1 cellular context compared by ENCODE assay signal in the genomic region with DNA sequence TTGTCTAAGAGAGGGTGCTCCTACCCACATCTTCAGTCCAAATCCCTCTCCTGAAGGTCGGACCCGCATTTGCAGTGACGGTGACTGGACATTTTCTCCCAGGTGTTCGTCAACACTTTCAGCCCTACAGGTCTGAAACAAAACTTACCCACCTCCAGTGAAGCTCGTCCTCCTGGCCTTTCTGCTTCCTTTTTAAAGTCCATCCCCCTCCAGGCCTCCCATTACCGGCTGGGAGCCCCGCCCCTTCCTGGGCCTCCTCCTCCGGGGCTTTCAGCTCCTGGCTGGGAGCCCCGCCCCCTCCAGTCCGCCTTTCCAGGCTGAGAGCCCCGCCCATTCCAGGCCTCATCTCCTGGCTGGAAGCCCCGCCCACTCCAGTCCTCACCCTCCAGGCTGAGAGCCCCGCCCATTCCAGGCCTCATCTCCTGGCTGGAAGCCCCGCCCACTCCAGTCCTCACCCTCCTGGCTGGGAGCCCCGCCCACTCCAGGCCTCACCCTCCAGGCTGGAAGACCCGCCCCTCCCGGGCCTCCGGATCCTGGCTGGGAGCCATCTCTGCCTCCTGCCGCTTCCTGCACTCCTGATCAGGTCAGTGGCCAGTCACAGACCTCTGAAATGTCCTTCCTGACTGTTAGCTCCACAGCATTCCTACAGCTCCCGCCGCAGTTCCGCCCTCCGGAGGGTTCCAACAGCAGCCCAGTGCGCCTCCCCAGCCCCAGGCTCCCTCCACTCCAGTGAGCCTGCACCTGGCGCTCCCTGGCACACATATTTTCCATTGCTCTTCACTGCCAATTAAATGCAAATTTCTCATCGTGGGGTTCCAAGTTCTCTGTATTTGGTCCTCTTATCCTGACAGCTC.
A peak's percentile ranks its signal among the peaks of the same experiment; 100 is the strongest.
TF ChIP-seq lines count a peak whose summit lies in the region.

No MANE protein-coding gene starts in this region.

TF ChIP-seq in K562, 482 proteins besides CTCF, POLR2A, EP300 and RAD21 (continued from another document and continues in another):
- TF ChIP-seq, protein P1, sequence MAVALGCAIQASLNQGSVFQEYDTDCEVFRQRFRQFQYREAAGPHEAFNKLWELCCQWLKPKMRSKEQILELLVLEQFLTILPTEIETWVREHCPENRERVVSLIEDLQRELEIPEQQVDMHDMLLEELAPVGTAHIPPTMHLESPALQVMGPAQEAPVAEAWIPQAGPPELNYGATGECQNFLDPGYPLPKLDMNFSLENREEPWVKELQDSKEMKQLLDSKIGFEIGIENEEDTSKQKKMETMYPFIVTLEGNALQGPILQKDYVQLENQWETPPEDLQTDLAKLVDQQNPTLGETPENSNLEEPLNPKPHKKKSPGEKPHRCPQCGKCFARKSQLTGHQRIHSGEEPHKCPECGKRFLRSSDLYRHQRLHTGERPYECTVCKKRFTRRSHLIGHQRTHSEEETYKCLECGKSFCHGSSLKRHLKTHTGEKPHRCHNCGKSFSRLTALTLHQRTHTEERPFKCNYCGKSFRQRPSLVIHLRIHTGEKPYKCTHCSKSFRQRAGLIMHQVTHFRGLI (CRISPR knock-in tag; IDR thresholded peaks at IDR 0.05), result no peak
- no peak for TF ChIP-seq HDAC3 (IDR thresholded peaks at IDR 0.05; ENCODE audit: borderline replicate concordance, partially characterized antibody)
- no peak for TF ChIP-seq NCOA4 (IDR thresholded peaks at IDR 0.05; ENCODE audit: partially characterized antibody)
- peak in 1 of 2 experiments; percentile 59; a peak in 1 of 4 replicates for TF ChIP-seq RCOR1 (IDR thresholded peaks at IDR 0.05; ENCODE audit: borderline replicate concordance in 1 of 2, low read depth in 2 of 2, low read length in 2 of 2)
- no peak for TF ChIP-seq ZNF445 (CRISPR knock-in tag; IDR thresholded peaks at IDR 0.05; ENCODE audit: low read depth)
- TF ChIP-seq TBP (optimal IDR thresholded peaks at IDR 0.05; ENCODE audit: low read depth, low read length), result peak; percentile 78
- TF ChIP-seq, protein P2, sequence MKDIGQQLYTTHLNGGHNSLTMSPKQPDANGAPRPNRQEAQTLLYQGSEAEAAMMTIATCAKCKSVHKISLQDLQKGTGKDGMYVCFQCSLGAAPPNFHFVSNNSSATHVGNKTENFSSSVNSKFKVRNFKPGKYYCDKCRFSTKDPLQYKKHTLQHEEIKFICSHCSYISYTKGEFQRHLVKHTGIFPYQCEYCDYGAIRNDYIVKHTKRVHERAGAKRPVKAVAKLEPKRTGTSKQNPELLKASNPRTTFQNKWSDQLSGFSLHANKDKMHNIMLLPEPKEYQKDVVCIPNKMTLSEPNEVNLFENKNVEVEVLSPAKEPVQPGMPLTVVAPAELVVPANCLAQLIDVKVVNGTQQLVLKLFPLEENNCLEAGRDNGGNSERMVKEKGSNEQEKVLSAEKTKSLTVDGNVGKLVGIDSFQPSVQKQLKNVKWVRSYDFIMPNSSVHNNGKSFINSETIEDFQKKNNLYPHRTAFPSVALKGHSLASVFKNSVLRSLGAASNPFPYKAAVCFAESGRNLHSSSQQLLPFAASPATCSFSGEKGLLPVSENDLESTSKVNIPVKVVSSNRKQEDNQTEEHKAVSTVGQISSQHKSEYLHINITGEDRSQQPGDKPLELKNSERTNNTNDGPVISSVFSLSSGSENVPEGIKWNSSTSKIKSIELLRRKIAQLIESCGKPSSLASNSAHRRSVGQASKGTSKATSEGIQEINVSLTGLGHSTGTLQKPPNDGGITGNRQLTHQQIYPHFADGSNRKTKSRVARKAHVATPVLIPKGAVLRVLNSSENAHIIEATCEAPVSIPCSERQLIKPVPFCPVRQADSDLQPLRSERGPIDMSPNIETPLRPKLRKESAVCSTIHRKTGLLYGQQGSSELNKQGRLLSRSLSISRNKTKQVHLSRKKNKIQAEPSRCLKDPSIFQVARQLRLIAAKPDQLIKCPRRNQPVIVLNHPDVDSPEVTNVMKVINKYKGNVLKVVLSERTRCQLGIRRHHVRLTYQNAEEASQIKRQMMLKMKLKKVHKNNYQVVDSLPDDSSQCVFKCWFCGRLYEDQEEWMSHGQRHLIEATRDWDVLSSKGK (CRISPR knock-in tag; IDR thresholded peaks at IDR 0.05), result no peak
- 0 out of 2 replicates have a peak, but pooled peaks have one; percentile 34 for TF ChIP-seq ZNF174 (CRISPR knock-in tag; IDR thresholded peaks at IDR 0.05)
- TF ChIP-seq, protein P3, sequence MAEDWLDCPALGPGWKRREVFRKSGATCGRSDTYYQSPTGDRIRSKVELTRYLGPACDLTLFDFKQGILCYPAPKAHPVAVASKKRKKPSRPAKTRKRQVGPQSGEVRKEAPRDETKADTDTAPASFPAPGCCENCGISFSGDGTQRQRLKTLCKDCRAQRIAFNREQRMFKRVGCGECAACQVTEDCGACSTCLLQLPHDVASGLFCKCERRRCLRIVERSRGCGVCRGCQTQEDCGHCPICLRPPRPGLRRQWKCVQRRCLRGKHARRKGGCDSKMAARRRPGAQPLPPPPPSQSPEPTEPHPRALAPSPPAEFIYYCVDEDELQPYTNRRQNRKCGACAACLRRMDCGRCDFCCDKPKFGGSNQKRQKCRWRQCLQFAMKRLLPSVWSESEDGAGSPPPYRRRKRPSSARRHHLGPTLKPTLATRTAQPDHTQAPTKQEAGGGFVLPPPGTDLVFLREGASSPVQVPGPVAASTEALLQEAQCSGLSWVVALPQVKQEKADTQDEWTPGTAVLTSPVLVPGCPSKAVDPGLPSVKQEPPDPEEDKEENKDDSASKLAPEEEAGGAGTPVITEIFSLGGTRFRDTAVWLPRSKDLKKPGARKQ (CRISPR knock-in tag; IDR thresholded peaks at IDR 0.05), result no peak
- TF ChIP-seq, protein P4, sequence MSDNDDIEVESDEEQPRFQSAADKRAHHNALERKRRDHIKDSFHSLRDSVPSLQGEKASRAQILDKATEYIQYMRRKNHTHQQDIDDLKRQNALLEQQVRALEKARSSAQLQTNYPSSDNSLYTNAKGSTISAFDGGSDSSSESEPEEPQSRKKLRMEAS (CRISPR knock-in tag; IDR thresholded peaks at IDR 0.05), result peak; percentile 38; the same call in 1 of the 2 replicates
- TF ChIP-seq FOXJ2 (tag; IDR thresholded peaks at IDR 0.05), result no peak
- TF ChIP-seq ETV1 (tag; conservative IDR thresholded peaks at IDR 0.05; ENCODE audit: low read depth), result peak; percentile 59
- peak; percentile 45 for TF ChIP-seq SMARCA4 (IDR thresholded peaks at IDR 0.05)
- TF ChIP-seq, protein P5, sequence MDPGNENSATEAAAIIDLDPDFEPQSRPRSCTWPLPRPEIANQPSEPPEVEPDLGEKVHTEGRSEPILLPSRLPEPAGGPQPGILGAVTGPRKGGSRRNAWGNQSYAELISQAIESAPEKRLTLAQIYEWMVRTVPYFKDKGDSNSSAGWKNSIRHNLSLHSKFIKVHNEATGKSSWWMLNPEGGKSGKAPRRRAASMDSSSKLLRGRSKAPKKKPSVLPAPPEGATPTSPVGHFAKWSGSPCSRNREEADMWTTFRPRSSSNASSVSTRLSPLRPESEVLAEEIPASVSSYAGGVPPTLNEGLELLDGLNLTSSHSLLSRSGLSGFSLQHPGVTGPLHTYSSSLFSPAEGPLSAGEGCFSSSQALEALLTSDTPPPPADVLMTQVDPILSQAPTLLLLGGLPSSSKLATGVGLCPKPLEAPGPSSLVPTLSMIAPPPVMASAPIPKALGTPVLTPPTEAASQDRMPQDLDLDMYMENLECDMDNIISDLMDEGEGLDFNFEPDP (CRISPR knock-in tag; IDR thresholded peaks at IDR 0.05), result no peak
- no peak for TF ChIP-seq JUNB (CRISPR knock-in tag; conservative IDR thresholded peaks at IDR 0.05)
- TF ChIP-seq LARP7 (IDR thresholded peaks at IDR 0.05), result no peak
- TF ChIP-seq, protein P6, sequence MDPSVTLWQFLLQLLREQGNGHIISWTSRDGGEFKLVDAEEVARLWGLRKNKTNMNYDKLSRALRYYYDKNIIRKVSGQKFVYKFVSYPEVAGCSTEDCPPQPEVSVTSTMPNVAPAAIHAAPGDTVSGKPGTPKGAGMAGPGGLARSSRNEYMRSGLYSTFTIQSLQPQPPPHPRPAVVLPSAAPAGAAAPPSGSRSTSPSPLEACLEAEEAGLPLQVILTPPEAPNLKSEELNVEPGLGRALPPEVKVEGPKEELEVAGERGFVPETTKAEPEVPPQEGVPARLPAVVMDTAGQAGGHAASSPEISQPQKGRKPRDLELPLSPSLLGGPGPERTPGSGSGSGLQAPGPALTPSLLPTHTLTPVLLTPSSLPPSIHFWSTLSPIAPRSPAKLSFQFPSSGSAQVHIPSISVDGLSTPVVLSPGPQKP (CRISPR knock-in tag; IDR thresholded peaks at IDR 0.05), result no peak
- no peak for TF ChIP-seq HNRNPL (IDR thresholded peaks at IDR 0.05; ENCODE audit: low read depth, low read length)
- TF ChIP-seq NR4A1 (CRISPR knock-in tag; IDR thresholded peaks at IDR 0.05), result no peak
- no peak for TF ChIP-seq NR4A1 (tag; IDR thresholded peaks at IDR 0.05)
- TF ChIP-seq, protein P7, sequence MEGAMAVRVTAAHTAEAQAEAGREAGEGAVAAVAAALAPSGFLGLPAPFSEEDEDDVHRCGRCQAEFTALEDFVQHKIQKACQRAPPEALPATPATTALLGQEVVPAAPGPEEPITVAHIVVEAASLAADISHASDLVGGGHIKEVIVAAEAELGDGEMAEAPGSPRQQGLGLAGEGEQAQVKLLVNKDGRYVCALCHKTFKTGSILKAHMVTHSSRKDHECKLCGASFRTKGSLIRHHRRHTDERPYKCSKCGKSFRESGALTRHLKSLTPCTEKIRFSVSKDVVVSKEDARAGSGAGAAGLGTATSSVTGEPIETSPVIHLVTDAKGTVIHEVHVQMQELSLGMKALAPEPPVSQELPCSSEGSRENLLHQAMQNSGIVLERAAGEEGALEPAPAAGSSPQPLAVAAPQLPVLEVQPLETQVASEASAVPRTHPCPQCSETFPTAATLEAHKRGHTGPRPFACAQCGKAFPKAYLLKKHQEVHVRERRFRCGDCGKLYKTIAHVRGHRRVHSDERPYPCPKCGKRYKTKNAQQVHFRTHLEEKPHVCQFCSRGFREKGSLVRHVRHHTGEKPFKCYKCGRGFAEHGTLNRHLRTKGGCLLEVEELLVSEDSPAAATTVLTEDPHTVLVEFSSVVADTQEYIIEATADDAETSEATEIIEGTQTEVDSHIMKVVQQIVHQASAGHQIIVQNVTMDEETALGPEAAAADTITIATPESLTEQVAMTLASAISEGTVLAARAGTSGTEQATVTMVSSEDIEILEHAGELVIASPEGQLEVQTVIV (CRISPR knock-in tag; IDR thresholded peaks at IDR 0.05; ENCODE audit: borderline replicate concordance), result no peak
- TF ChIP-seq XRCC3 (IDR thresholded peaks at IDR 0.05), result no peak
- no peak for TF ChIP-seq PRPF4 (IDR thresholded peaks at IDR 0.05; ENCODE audit: insufficient read depth, low read depth, low read length, poor library complexity, severe bottlenecking)
- TF ChIP-seq NFXL1 (CRISPR knock-in tag; IDR thresholded peaks at IDR 0.05), result no peak
- TF ChIP-seq TCF7 (IDR thresholded peaks at IDR 0.05; ENCODE audit: borderline replicate concordance), result no peak
- TF ChIP-seq POLR2AphosphoS2 (IDR thresholded peaks at IDR 0.05; ENCODE audit: low read length), result no peak
- no peak for TF ChIP-seq RBM14 (IDR thresholded peaks at IDR 0.05; ENCODE audit: borderline replicate concordance, insufficient read depth, low read depth, low read length)
- TF ChIP-seq ZNF707 (CRISPR knock-in tag; conservative IDR thresholded peaks at IDR 0.05), result no peak
- no peak for TF ChIP-seq NR2F6 (CRISPR knock-in tag; IDR thresholded peaks at IDR 0.05)
- TF ChIP-seq ZNF282 (CRISPR knock-in tag; IDR thresholded peaks at IDR 0.05), result no peak
- TF ChIP-seq, protein P8, sequence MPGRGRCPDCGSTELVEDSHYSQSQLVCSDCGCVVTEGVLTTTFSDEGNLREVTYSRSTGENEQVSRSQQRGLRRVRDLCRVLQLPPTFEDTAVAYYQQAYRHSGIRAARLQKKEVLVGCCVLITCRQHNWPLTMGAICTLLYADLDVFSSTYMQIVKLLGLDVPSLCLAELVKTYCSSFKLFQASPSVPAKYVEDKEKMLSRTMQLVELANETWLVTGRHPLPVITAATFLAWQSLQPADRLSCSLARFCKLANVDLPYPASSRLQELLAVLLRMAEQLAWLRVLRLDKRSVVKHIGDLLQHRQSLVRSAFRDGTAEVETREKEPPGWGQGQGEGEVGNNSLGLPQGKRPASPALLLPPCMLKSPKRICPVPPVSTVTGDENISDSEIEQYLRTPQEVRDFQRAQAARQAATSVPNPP (IDR thresholded peaks at IDR 0.05; ENCODE audit: borderline replicate concordance, insufficient read depth, insufficient read length), result no peak
- no peak for TF ChIP-seq ZNF354B (CRISPR knock-in tag; IDR thresholded peaks at IDR 0.05)
- TF ChIP-seq HOXB6 (CRISPR knock-in tag; IDR thresholded peaks at IDR 0.05; ENCODE audit: borderline replicate concordance), result no peak
- TF ChIP-seq KLF10 (CRISPR knock-in tag; IDR thresholded peaks at IDR 0.05), result no peak
- no peak for TF ChIP-seq THRAP3 (IDR thresholded peaks at IDR 0.05; ENCODE audit: borderline replicate concordance)
- no peak for TF ChIP-seq PYGO2 (tag; IDR thresholded peaks at IDR 0.05)
- TF ChIP-seq GTF2E2 (tag; IDR thresholded peaks at IDR 0.05), result peak; percentile 38; the same call in 1 of the 2 replicates
- no peak for TF ChIP-seq MED1 (CRISPR knock-in tag; IDR thresholded peaks at IDR 0.05; ENCODE audit: borderline replicate concordance)
- no peak for TF ChIP-seq RBM15 (IDR thresholded peaks at IDR 0.05; ENCODE audit: insufficient read depth, low read length)
- no peak for TF ChIP-seq TCF3 (CRISPR knock-in tag; IDR thresholded peaks at IDR 0.05)
- TF ChIP-seq JUND (IDR thresholded peaks at IDR 0.05; ENCODE audit: borderline replicate concordance, low read depth, low read length), result peak; percentile 46; the same call in 1 of the 2 replicates
- peak; percentile 54; the same call in 1 of the 3 replicates for TF ChIP-seq JUND (tag; IDR thresholded peaks at IDR 0.05; ENCODE audit: borderline replicate concordance, low read depth, low read length)
- no peak for TF ChIP-seq FOXA1 (IDR thresholded peaks at IDR 0.05; ENCODE audit: borderline replicate concordance)
- TF ChIP-seq ZNF77 (CRISPR knock-in tag; IDR thresholded peaks at IDR 0.05), result no peak
- TF ChIP-seq, protein P9, sequence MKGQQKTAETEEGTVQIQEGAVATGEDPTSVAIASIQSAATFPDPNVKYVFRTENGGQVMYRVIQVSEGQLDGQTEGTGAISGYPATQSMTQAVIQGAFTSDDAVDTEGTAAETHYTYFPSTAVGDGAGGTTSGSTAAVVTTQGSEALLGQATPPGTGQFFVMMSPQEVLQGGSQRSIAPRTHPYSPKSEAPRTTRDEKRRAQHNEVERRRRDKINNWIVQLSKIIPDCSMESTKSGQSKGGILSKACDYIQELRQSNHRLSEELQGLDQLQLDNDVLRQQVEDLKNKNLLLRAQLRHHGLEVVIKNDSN (CRISPR knock-in tag; IDR thresholded peaks at IDR 0.05), result no peak
- TF ChIP-seq ZNF79 (CRISPR knock-in tag; IDR thresholded peaks at IDR 0.05; ENCODE audit: low read depth), result no peak
- peak; percentile 53; the same call in 1 of the 2 replicates for TF ChIP-seq ELF2 (CRISPR knock-in tag; IDR thresholded peaks at IDR 0.05)
- no peak for TF ChIP-seq KDM1A (IDR thresholded peaks at IDR 0.05)
- no peak for TF ChIP-seq BACH1 (tag; IDR thresholded peaks at IDR 0.05)
- 0 out of 2 replicates have a peak, but pooled peaks have one; percentile 24 for TF ChIP-seq SREBF2 (CRISPR knock-in tag; IDR thresholded peaks at IDR 0.05)
- no peak for TF ChIP-seq PCBP2 (IDR thresholded peaks at IDR 0.05; ENCODE audit: low read depth, low read length, poor library complexity, severe bottlenecking)
- TF ChIP-seq, protein P10, sequence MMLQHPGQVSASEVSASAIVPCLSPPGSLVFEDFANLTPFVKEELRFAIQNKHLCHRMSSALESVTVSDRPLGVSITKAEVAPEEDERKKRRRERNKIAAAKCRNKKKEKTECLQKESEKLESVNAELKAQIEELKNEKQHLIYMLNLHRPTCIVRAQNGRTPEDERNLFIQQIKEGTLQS (IDR thresholded peaks at IDR 0.05), result no peak
- TF ChIP-seq, protein P10 (CRISPR knock-in tag; conservative IDR thresholded peaks at IDR 0.05), result no peak
